In the genomic region with DNA sequence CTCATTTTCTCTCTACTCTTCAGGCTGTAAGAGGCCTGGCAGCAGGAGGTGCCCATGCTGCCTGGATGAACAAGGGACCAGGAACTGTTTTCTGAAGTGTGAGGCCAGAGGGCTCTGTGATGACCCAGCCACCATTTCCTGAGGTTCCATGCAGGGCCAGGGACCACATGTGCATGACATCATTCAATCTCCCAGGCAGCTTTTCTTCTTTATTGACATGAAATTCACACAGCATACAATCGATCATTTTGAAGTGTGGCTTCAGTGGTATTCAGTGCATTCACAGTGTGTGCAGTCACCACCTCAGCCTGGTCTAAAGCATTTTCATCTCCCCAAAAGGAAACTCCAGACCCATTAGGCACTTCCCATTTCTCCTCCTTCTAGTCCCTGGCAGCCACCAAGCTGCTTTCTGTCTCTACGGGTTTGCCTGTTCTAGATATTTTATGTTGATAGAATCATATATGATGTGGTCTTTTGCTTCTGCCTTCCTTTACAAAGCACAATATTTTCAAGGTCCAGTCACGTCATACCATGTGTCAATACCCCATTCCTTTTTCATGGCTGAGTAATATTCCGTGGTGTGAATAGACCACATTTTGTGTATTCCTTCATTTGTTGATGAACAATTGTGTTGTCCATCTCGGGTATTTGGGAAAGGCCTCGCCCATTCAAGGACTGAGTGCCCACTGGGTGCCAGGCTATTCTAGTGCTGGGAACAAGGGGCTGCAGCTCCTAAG, we compare ENCODE assay signal across 1 cellular context.
TF ChIP-seq lines count a peak whose summit lies in the region.

No MANE protein-coding gene starts in this region.

TF ChIP-seq in IMR-90, 13 proteins besides CTCF, POLR2A, EP300 and RAD21 (continued from another document):
- TF ChIP-seq, protein P1, sequence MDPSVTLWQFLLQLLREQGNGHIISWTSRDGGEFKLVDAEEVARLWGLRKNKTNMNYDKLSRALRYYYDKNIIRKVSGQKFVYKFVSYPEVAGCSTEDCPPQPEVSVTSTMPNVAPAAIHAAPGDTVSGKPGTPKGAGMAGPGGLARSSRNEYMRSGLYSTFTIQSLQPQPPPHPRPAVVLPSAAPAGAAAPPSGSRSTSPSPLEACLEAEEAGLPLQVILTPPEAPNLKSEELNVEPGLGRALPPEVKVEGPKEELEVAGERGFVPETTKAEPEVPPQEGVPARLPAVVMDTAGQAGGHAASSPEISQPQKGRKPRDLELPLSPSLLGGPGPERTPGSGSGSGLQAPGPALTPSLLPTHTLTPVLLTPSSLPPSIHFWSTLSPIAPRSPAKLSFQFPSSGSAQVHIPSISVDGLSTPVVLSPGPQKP (IDR thresholded peaks at IDR 0.05; ENCODE audit: borderline replicate concordance, low read depth, low read length) = no peak
- TF ChIP-seq BHLHE40 (IDR thresholded peaks at IDR 0.05; ENCODE audit: low read depth, low read length) (no peak), USF2 (IDR thresholded peaks at IDR 0.05; ENCODE audit: low read depth, low read length) (no peak; the same call in 1 of the 2 replicates)
TF ChIP-seq in IMR-90: peak in this region for 0.
